ENCODE assay signal across 8 cellular contexts in genomic region chr22:25774575-25775026, GRCh38.
A peak's percentile ranks its signal among the peaks of the same experiment; 100 is the strongest.
DNase-seq lines count a peak whose midpoint lies in the region; ATAC-seq and TF ChIP-seq lines count a peak whose summit lies in the region.

No MANE protein-coding gene starts in this region.

- peak; percentile 28 for TF ChIP-seq CTCF in GM13976 (IDR thresholded peaks at IDR 0.05; ENCODE audit: borderline replicate concordance, control extremely low read depth, extremely low read depth, insufficient read depth, missing control alignments)

- ATAC-seq in GM19023 (IDR thresholded peaks at IDR 0.05; ENCODE audit: unreplicated experiment) = no peak

- DNase-seq in Ammon's horn (ENCODE audit: low spot score) (peak; percentile 20), GM13976 (ENCODE audit: low spot score) (peak; percentile 59), UCSD-AML1 (lab: John Stamatoyannopoulos, UW; ENCODE audit: unreplicated experiment) (peak; percentile 24), islet precursor cell (peak; percentile 71), activated gamma-delta T cell (lab: John Stamatoyannopoulos, UW) (no peak), SIG-M5 (lab: John Stamatoyannopoulos, UW) (no peak), globus pallidus (ENCODE audit: low spot score) (no peak)

- in situ Hi-C loops in GM13976 (cut with MboI; ENCODE audit: low sequenced_read_pairs, unreplicated experiment) = loop anchor here (10.0 kb wide), 2 partner anchors 300 to 560 kb away; no protein-coding TSS in a partner anchor

Comparison
In these comparisons a context has a peak if more than half of its experiments do, and no peak if none do; other contexts are left out.
1. DNase-seq: peak in Ammon's horn (single experiment), GM13976 (single experiment), UCSD-AML1 (single experiment) and islet precursor cell (single experiment); none in activated gamma-delta T cell (single experiment), SIG-M5 (single experiment) and globus pallidus (single experiment).